In the genomic region with DNA sequence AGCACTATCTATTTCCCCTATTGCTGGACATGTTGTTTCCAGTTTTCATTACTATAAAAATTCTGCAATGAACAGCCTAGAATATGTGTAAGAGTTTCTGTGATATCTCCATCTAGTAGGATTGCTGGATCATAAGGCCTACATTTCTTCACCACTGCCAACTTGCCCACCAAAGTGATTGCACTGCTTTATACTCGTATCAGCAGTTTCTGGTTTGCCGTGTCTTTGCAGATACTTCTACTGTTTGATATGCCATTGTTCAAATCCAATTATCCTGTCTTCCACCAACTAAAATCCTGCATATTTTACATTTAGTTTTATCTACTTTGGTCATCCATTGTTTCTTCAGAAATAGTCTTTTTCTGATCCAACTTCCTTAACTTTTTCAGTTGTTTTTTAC, we compare ENCODE assay signal across 13 cellular contexts. TPM values are rescaled to one million over a fixed set of nuclear protein-coding genes. Genes with fewer than 3 reads are reported as not detected.
DNase-seq lines count a peak whose midpoint lies in the region; ATAC-seq and TF ChIP-seq lines count a peak whose summit lies in the region.
"Had no signal": no experiment of that assay in that cellular context is flagged by ENCODE, and none has a peak within 500 bp of the region (broad histone marks: within the 10 kb centered on the region; RNA-seq: fewer than 3 reads in every experiment).

No MANE protein-coding gene starts in this region.

- no peaks in the 10 kb centered on the region for H3K4me1 ChIP-seq in IMR-90 (ENCODE audit: control insufficient read depth, insufficient read depth, low read length)
- no peaks in the 10 kb centered on the region for H3K4me1 ChIP-seq in endodermal cell (ENCODE audit: control insufficient read depth, insufficient read depth, low read length)
- no peaks in the 10 kb centered on the region for H3K4me1 ChIP-seq in MM.1S (ENCODE audit: low read length)
- H3K4me1 ChIP-seq: BE2C had no signal

- POLR2A ChIA-PET in IMR-90 (lab: Charles Lee; ENCODE audit: unreplicated experiment): interaction anchor here (0.7 kb wide), 1 partner anchor 21 kb away, joined by 3 read pairs; the partner anchor contains the start of gene CEP95

- H3K4ac ChIP-seq in IMR-90 (ENCODE audit: low read depth, low read length): no peak overlapping the region

- H3K36me3 Mint-ChIP-seq in activated T-cell treated with anti-CD3 and anti-CD28 coated beads, Interleukin-2, amount 50 U/mL, for 72 hours (ENCODE audit: insufficient read depth in 2 of 2): peaks cover 9 to 33% of the 10 kb centered on the region in 2 donors
- peaks cover 80% of the 10 kb centered on the region for H3K36me3 Mint-ChIP-seq in endodermal cell (ENCODE audit: low read depth)

- no peak for DNase-seq in activated T-cell treated with anti-CD3 and anti-CD28 coated beads, Interleukin-2, amount 50 U/mL, for 72 hours
- DNase-seq in activated T-cell treated with anti-CD3 and anti-CD28 coated beads for 4 hours (no peak), IMR-90 (no peak), endodermal cell (no peak), left ventricle myocardium superior (no peak), MM.1S (no peak), sciatic nerve (ENCODE audit: low spot score) (no peak)
- DNase-seq: BE2C; CD4-positive, alpha-beta memory T cell; DMS79 had no signal

- 0 out of 2 replicates have a peak, but pooled peaks cover 6% of the 10 kb centered on the region for H3K9me1 ChIP-seq in IMR-90 (ENCODE audit: insufficient read depth, low read length)

- no TSS peak for BruUV-seq in IMR-90 (replicated peaks; lab: Mats Ljungman, UMichigan)

- H3K27ac ChIP-seq in IMR-90 (ENCODE audit: insufficient read depth, low read length) (no peak overlapping the region), endodermal cell (ENCODE audit: low read depth, low read length) (no peak overlapping the region), MM.1S (ENCODE audit: low read length) (no peak overlapping the region)
- H3K27ac ChIP-seq: C4-2B had no signal

- CTCF ChIA-PET in IMR-90 (lab: Yijun Ruan, JAX): interaction anchor here (1.0 kb wide), 1 partner anchor 10 kb away, joined by 3 read pairs; no protein-coding TSS in a partner anchor

- H3K9me3 ChIP-seq in IMR-90 (ENCODE audit: control insufficient read depth, insufficient read depth, low read length) (no peaks in the 10 kb centered on the region), endodermal cell (ENCODE audit: control insufficient read depth, low read length) (no peaks in the 10 kb centered on the region), MM.1S (replicated peaks; ENCODE audit: insufficient read depth, low read length) (no peaks in the 10 kb centered on the region)
- H3K9me3 ChIP-seq: BE2C had no signal

- no peak overlapping the region for H4K5ac ChIP-seq in IMR-90 (ENCODE audit: low read depth, low read length)

- dilution Hi-C loops in IMR-90 (cut with HindIII; ENCODE audit: low sequenced_read_pairs, unreplicated experiment): no loop called here

- no peak overlapping the region for H3K56ac ChIP-seq in IMR-90 (ENCODE audit: extremely low read depth, insufficient read depth, low read length)

- H3K27ac Mint-ChIP-seq in activated T-cell treated with anti-CD3 and anti-CD28 coated beads, Interleukin-2, amount 50 U/mL, for 72 hours: peak overlapping the region; percentile 76
- H3K27ac Mint-ChIP-seq in endodermal cell: peak overlapping the region; percentile 42

- no peak overlapping the region for H3K14ac ChIP-seq in IMR-90 (replicated peaks; ENCODE audit: low read depth, low read length)

- H3K27me3 ChIP-seq in IMR-90 (ENCODE audit: control insufficient read depth, insufficient read depth, low read length) (no peaks in the 10 kb centered on the region), endodermal cell (ENCODE audit: control insufficient read depth, insufficient read depth, low read length, poor library complexity, severe bottlenecking) (no peaks in the 10 kb centered on the region), MM.1S (replicated peaks; ENCODE audit: insufficient read depth, low read length) (no peaks in the 10 kb centered on the region)
- H3K27me3 ChIP-seq: BE2C had no signal

- no peaks in the 10 kb centered on the region for H3K9me2 ChIP-seq in MM.1S (replicated peaks; ENCODE audit: insufficient read depth, low read length)

- no peaks in the 10 kb centered on the region for H3K27me3 Mint-ChIP-seq in activated T-cell treated with anti-CD3 and anti-CD28 coated beads, Interleukin-2, amount 50 U/mL, for 72 hours (ENCODE audit: low read depth)
- no peaks in the 10 kb centered on the region for H3K27me3 Mint-ChIP-seq in endodermal cell (ENCODE audit: insufficient read depth)
- H3K27me3 Mint-ChIP-seq: CD4-positive, alpha-beta memory T cell had no signal

- no peaks in the 10 kb centered on the region for H3K4me1 Mint-ChIP-seq in activated T-cell treated with anti-CD3 and anti-CD28 coated beads, Interleukin-2, amount 50 U/mL, for 72 hours (ENCODE audit: low read depth)
- no peaks in the 10 kb centered on the region for H3K4me1 Mint-ChIP-seq in endodermal cell

- H3K23ac ChIP-seq in IMR-90 (ENCODE audit: low read depth, low read length): no peak overlapping the region

- no peak overlapping the region for H3K18ac ChIP-seq in IMR-90 (ENCODE audit: low read depth, low read length)

- H3K36me3 ChIP-seq in IMR-90 (ENCODE audit: control insufficient read depth, insufficient read depth, low read length): peaks cover 36% of the 10 kb centered on the region
- H3K36me3 ChIP-seq in endodermal cell (ENCODE audit: control insufficient read depth, insufficient read depth, low read length): peaks cover 97% of the 10 kb centered on the region
- peaks cover 18% of the 10 kb centered on the region for H3K36me3 ChIP-seq in MM.1S (replicated peaks; ENCODE audit: insufficient read depth, low read length)

- no peak for TF ChIP-seq POLR2A in IMR-90 (IDR thresholded peaks at IDR 0.05; ENCODE audit: low read depth, low read length)

- no peaks in the 10 kb centered on the region for H3K79me2 ChIP-seq in MM.1S (ENCODE audit: low read length)

- H2BK120ac ChIP-seq in IMR-90 (ENCODE audit: low read depth, low read length): no peak overlapping the region

- intact Hi-C loops in IMR-90 (cut with micrococcal nuclease) (no loop called here), left ventricle myocardium superior (cut with micrococcal nuclease) (no loop called here), sciatic nerve (cut with DNase I) (no loop called here)

- 87% methylated on average over 2 of the region's 2 CpGs; no CpG with 5 or more reads in 1 of the 2 experiments for WGBS in IMR-90 (ENCODE audit: extremely low coverage in 2 of 2, insufficient read length in 1 of 2), 2 experiments
- 94 to 100% methylated on average over 2 of the region's 2 CpGs for WGBS in endodermal cell (ENCODE audit: insufficient coverage in 1 of 2, insufficient read length in 1 of 2), 2 experiments

- H2AFZ ChIP-seq in IMR-90 (replicated peaks; ENCODE audit: low read length, poor library complexity) (no peak overlapping the region), MM.1S (ENCODE audit: low read length) (no peak overlapping the region)

- no peak for TF ChIP-seq CTCF in IMR-90 (conservative IDR thresholded peaks at IDR 0.05; ENCODE audit: low read depth, low read length)
- TF ChIP-seq CTCF in endodermal cell (conservative IDR thresholded peaks at IDR 0.05): no peak
- no peak for TF ChIP-seq CTCF in MM.1S (IDR thresholded peaks at IDR 0.05; ENCODE audit: low read length)

- H3F3A ChIP-seq in MM.1S (ENCODE audit: insufficient read depth, low read length): no peaks in the 10 kb centered on the region

- no peak overlapping the region for H2AK9ac ChIP-seq in IMR-90 (replicated peaks; ENCODE audit: low read depth, low read length, poor library complexity)

- H3K4me3 ChIP-seq in IMR-90 (ENCODE audit: insufficient read depth, low read depth, low read length) (no peak overlapping the region), endodermal cell (ENCODE audit: low read length) (no peak overlapping the region), MM.1S (ENCODE audit: low read length) (no peak overlapping the region)
- H3K4me3 ChIP-seq: GM12878 had no signal

- H3K79me1 ChIP-seq in IMR-90 (ENCODE audit: low read depth in 1 of 2, low read length in 2 of 2): peaks cover 0 to 10% of the 10 kb centered on the region in 2 experiments; a peak in 1 of 4 replicates

- no peak overlapping the region for H4K91ac ChIP-seq in IMR-90 (ENCODE audit: insufficient read depth, low read depth, low read length)

- no peak overlapping the region for H3K4me3 Mint-ChIP-seq in activated T-cell treated with anti-CD3 and anti-CD28 coated beads, Interleukin-2, amount 50 U/mL, for 72 hours
- H3K4me3 Mint-ChIP-seq in endodermal cell: no peak overlapping the region
- H3K4me3 Mint-ChIP-seq: CD4-positive, alpha-beta memory T cell had no signal

- no peak for TF ChIP-seq RAD21 in IMR-90 (IDR thresholded peaks at IDR 0.05; ENCODE audit: low read length)

- ATAC-seq in activated T-cell treated with anti-CD3 and anti-CD28 coated beads, Interleukin-2, amount 50 U/mL, for 72 hours (replicated peaks in 1 of 2): no peak
- no peak for ATAC-seq in IMR-90 (ENCODE audit: low read depth)
- no peak for ATAC-seq in left ventricle myocardium superior
- ATAC-seq in sciatic nerve: no peak
- ATAC-seq: GM12878, HCT116 had no signal

- H2BK5ac ChIP-seq in IMR-90 (ENCODE audit: low read depth, low read length, poor library complexity, severe bottlenecking): no peak overlapping the region

- in situ Hi-C loops in IMR-90 (cut with MboI; ENCODE audit: low sequenced_read_pairs): no loop called here

- no peak overlapping the region for H3K9ac ChIP-seq in IMR-90 (ENCODE audit: low read depth, low read length)
- H3K9ac ChIP-seq in endodermal cell (ENCODE audit: extremely low read depth, low read length, poor library complexity, severe bottlenecking): no peak overlapping the region
- H3K9ac ChIP-seq in MM.1S (ENCODE audit: low read length): no peak overlapping the region

- H4K8ac ChIP-seq in IMR-90 (ENCODE audit: low read depth in 2 of 2, low read length in 2 of 2): no peak overlapping the region

- H4K20me1 ChIP-seq in IMR-90 (ENCODE audit: insufficient read depth, low read length) (peaks cover 19% of the 10 kb centered on the region), MM.1S (ENCODE audit: insufficient read depth, low read length) (no peaks in the 10 kb centered on the region)

- H3K9me3 Mint-ChIP-seq in activated T-cell treated with anti-CD3 and anti-CD28 coated beads, Interleukin-2, amount 50 U/mL, for 72 hours: no peaks in the 10 kb centered on the region
- H3K9me3 Mint-ChIP-seq in endodermal cell: no peaks in the 10 kb centered on the region

- no peak overlapping the region for H2BK20ac ChIP-seq in IMR-90 (ENCODE audit: low read depth, low read length)

- H2AK5ac ChIP-seq in IMR-90 (ENCODE audit: low read depth, low read length): no peak overlapping the region

- H3K4me2 ChIP-seq in IMR-90 (ENCODE audit: low read depth, low read length) (no peak overlapping the region), MM.1S (ENCODE audit: low read depth, low read length) (no peak overlapping the region)

- no peak overlapping the region for H2BK15ac ChIP-seq in IMR-90 (ENCODE audit: low read depth, low read length)

RNA-seq across cellular contexts. Expression of gene CEP95, which starts 21.1 kb away (rescaled TPM):
- total RNA-seq in activated T-cell treated with anti-CD3 and anti-CD28 coated beads, Interleukin-2, amount 50 U/mL, for 72 hours: 10 to 100 TPM; 70.9 to 80.3 TPM
- total RNA-seq in IMR-90 (2012; rRNA removed) (6.1 and 13.3 TPM in 2 replicates), endodermal cell (10 to 100 TPM; 75.5 to 93.9 TPM), left ventricle myocardium superior (11.1 TPM), sciatic nerve (72.0 TPM)
- 12.4 and 13.6 TPM in 2 replicates for polyA plus RNA-seq in IMR-90 (2012; rRNA removed)
- polyA plus RNA-seq in IMR-90 (2012; cell fraction: cytosol; rRNA removed): 1.8 and 2.2 TPM in 2 replicates
- 8.1 and 70.7 TPM in 2 replicates for polyA plus RNA-seq in IMR-90 (2012; cell fraction: nucleus; rRNA removed; ENCODE audit: low replicate concordance)
- polyA plus RNA-seq in endodermal cell (2013, experiment 1 of 2): 77.4 TPM
- polyA plus RNA-seq in endodermal cell (2013, experiment 2 of 2): 74.6 TPM

RNA-seq across cellular contexts. Expression of gene DDX5, which starts 21.8 kb away (rescaled TPM):
- total RNA-seq in activated T-cell treated with anti-CD3 and anti-CD28 coated beads, Interleukin-2, amount 50 U/mL, for 72 hours: 1,000 to 10,000 TPM; 1,029 to 1,188 TPM
- total RNA-seq in IMR-90 (2012; rRNA removed) (253 and 330 TPM in 2 replicates), endodermal cell (100 to 1,000 TPM; 687 to 894 TPM), left ventricle myocardium superior (333 TPM), sciatic nerve (667 TPM)
- polyA plus RNA-seq in IMR-90 (2012; rRNA removed): 781 and 848 TPM in 2 replicates
- 975 and 1,133 TPM in 2 replicates for polyA plus RNA-seq in IMR-90 (2012; cell fraction: cytosol; rRNA removed)
- 2,426 and 5,868 TPM in 2 replicates for polyA plus RNA-seq in IMR-90 (2012; cell fraction: nucleus; rRNA removed; ENCODE audit: low replicate concordance)
- polyA plus RNA-seq in endodermal cell (2013, experiment 1 of 2): 855 TPM
- 761 TPM for polyA plus RNA-seq in endodermal cell (2013, experiment 2 of 2)

RNA-seq across cellular contexts. Expression of gene POLG2, which starts 31.1 kb away (rescaled TPM):
- total RNA-seq in activated T-cell treated with anti-CD3 and anti-CD28 coated beads, Interleukin-2, amount 50 U/mL, for 72 hours: 10 to 100 TPM; 40.7 to 47.2 TPM
- 7.0 and 9.2 TPM in 2 replicates for total RNA-seq in IMR-90 (2012; rRNA removed)
- 6.6 and 7.7 TPM in 2 replicates for polyA plus RNA-seq in IMR-90 (2012; rRNA removed)
- polyA plus RNA-seq in IMR-90 (2012; cell fraction: cytosol; rRNA removed): 1.7 and 3.1 TPM in 2 replicates
- polyA plus RNA-seq in IMR-90 (2012; cell fraction: nucleus; rRNA removed; ENCODE audit: low replicate concordance): 5.9 and 26.6 TPM in 2 replicates
- total RNA-seq in endodermal cell: 10 to 100 TPM; 27.1 to 33.9 TPM
- polyA plus RNA-seq in endodermal cell (2013, experiment 1 of 2): 26.6 TPM
- 15.9 TPM for polyA plus RNA-seq in endodermal cell (2013, experiment 2 of 2)
- total RNA-seq in left ventricle myocardium superior: 5.9 TPM
- 19.4 TPM for total RNA-seq in sciatic nerve
